2 cellular contexts compared by ENCODE assay signal in genomic region chr10:89426230-89426868, GRCh38.
TF ChIP-seq lines count a peak whose summit lies in the region.

No MANE protein-coding gene starts in this region.

TF ChIP-seq in GM12891, 5 proteins besides CTCF, POLR2A, EP300 and RAD21:
- TF ChIP-seq PAX5 (IDR thresholded peaks at IDR 0.05; ENCODE audit: insufficient read depth, low read length, severe bottlenecking) (no peak), TAF1 (IDR thresholded peaks at IDR 0.05; ENCODE audit: low read depth, low read length) (no peak), POLR2AphosphoS5 (IDR thresholded peaks at IDR 0.05; ENCODE audit: low read depth, low read length) (no peak), POU2F2 (IDR thresholded peaks at IDR 0.05; ENCODE audit: low read depth, low read length) (no peak), SPI1 (IDR thresholded peaks at IDR 0.05; ENCODE audit: low read depth, low read length) (no peak)
TF ChIP-seq in GM12891: peak in this region for 0.

TF ChIP-seq in GM12878, 131 proteins besides CTCF, POLR2A, EP300 and RAD21:
- no peak for TF ChIP-seq CBX3 (IDR thresholded peaks at IDR 0.05; ENCODE audit: borderline replicate concordance, low read depth)
- TF ChIP-seq TBL1XR1 (IDR thresholded peaks at IDR 0.05; ENCODE audit: low read depth, low read length) = no peak
- TF ChIP-seq SMC3 (IDR thresholded peaks at IDR 0.05; ENCODE audit: borderline replicate concordance, low read length) = peak; percentile 73
- TF ChIP-seq STAT1 (conservative IDR thresholded peaks at IDR 0.05) = no peak
- TF ChIP-seq, protein P1, sequence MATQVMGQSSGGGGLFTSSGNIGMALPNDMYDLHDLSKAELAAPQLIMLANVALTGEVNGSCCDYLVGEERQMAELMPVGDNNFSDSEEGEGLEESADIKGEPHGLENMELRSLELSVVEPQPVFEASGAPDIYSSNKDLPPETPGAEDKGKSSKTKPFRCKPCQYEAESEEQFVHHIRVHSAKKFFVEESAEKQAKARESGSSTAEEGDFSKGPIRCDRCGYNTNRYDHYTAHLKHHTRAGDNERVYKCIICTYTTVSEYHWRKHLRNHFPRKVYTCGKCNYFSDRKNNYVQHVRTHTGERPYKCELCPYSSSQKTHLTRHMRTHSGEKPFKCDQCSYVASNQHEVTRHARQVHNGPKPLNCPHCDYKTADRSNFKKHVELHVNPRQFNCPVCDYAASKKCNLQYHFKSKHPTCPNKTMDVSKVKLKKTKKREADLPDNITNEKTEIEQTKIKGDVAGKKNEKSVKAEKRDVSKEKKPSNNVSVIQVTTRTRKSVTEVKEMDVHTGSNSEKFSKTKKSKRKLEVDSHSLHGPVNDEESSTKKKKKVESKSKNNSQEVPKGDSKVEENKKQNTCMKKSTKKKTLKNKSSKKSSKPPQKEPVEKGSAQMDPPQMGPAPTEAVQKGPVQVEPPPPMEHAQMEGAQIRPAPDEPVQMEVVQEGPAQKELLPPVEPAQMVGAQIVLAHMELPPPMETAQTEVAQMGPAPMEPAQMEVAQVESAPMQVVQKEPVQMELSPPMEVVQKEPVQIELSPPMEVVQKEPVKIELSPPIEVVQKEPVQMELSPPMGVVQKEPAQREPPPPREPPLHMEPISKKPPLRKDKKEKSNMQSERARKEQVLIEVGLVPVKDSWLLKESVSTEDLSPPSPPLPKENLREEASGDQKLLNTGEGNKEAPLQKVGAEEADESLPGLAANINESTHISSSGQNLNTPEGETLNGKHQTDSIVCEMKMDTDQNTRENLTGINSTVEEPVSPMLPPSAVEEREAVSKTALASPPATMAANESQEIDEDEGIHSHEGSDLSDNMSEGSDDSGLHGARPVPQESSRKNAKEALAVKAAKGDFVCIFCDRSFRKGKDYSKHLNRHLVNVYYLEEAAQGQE (IDR thresholded peaks at IDR 0.05; ENCODE audit: low read depth, low read length) = no peak
- TF ChIP-seq, protein P2, sequence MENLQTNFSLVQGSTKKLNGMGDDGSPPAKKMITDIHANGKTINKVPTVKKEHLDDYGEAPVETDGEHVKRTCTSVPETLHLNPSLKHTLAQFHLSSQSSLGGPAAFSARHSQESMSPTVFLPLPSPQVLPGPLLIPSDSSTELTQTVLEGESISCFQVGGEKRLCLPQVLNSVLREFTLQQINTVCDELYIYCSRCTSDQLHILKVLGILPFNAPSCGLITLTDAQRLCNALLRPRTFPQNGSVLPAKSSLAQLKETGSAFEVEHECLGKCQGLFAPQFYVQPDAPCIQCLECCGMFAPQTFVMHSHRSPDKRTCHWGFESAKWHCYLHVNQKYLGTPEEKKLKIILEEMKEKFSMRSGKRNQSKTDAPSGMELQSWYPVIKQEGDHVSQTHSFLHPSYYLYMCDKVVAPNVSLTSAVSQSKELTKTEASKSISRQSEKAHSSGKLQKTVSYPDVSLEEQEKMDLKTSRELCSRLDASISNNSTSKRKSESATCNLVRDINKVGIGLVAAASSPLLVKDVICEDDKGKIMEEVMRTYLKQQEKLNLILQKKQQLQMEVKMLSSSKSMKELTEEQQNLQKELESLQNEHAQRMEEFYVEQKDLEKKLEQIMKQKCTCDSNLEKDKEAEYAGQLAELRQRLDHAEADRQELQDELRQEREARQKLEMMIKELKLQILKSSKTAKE (IDR thresholded peaks at IDR 0.05; ENCODE audit: low read depth, poor library complexity, severe bottlenecking) = peak; percentile 29
- no peak for TF ChIP-seq ATF7 (IDR thresholded peaks at IDR 0.05; ENCODE audit: low read depth)
- TF ChIP-seq RUNX3 (IDR thresholded peaks at IDR 0.05; ENCODE audit: low read length) = no peak
TF ChIP-seq in GM12878: peak in this region for 2.
